1 cellular context compared by ENCODE assay signal in genomic region chr3:158845748-158846350, GRCh38.
TF ChIP-seq lines count a peak whose summit lies in the region.

No MANE protein-coding gene starts in this region.

TF ChIP-seq in H1, 55 proteins besides CTCF, POLR2A, EP300 and RAD21:
- TF ChIP-seq ASH2L (IDR thresholded peaks at IDR 0.05; ENCODE audit: low read length) (no peak), YY1 (IDR thresholded peaks at IDR 0.05; ENCODE audit: low read depth, low read length) (peak; percentile 38; the same call in 1 of the 2 replicates), ATF3 (IDR thresholded peaks at IDR 0.05; ENCODE audit: insufficient read depth, low read depth, low read length) (no peak)
